28 cellular contexts compared by ENCODE assay signal in genomic region chr1:29626066-29626465, GRCh38.
"Had no signal": no experiment of that assay in that cellular context is flagged by ENCODE, and none has a peak within 500 bp of the region (broad histone marks: within the 10 kb centered on the region; RNA-seq: fewer than 3 reads in every experiment).

No MANE protein-coding gene starts in this region.

- H3K27ac ChIP-seq: SJSA1 had no signal

- DNase-seq: activated CD4-positive, alpha-beta T cell treated with anti-CD3 and anti-CD28 coated beads, Interleukin-2, amount 10 ng/mL, durations not matched to agents 24 days and 14 days; activated CD4-positive, alpha-beta T cell treated with anti-CD3 and anti-CD28 coated beads, Interleukin-2, amount 50 U/mL, for 4 hours; activated naive CD4-positive, alpha-beta T cell treated with anti-CD3 and anti-CD28 coated beads, Interleukin-2, amount 10 ng/mL, durations not matched to agents 7 days and 5 days; activated naive CD8-positive, alpha-beta T cell treated with anti-CD3 and anti-CD28 coated beads, Interleukin-2, amount 50 U/mL, for 24 hours; activated T-cell treated with anti-CD3 and anti-CD28 coated beads, Interleukin-2, amount 50 U/mL, for 24 hours; anterior cingulate cortex; caudate nucleus; IMR-90; Karpas-422; KBM-7; NCI-H1048; NCI-H1105 treated with DMSO at 0.1 percent for 48 hours; NCI-H1436 treated with DMSO at 0.1 percent for 48 hours; NCI-H1694 treated with DMSO at 0.1 percent for 48 hours; NCI-H2029; NCI-H2171; NCI-H226; NCI-H446 treated with DMSO at 0.1 percent for 48 hours; SHP77 treated with DMSO at 0.1 percent for 48 hours; SK-N-SH had no signal

- H3K36me3 ChIP-seq: SJSA1 had no signal

- H3K9ac ChIP-seq: SK-N-SH had no signal

- ATAC-seq: activated CD8-positive, alpha-beta T cell treated with anti-CD3 and anti-CD28 coated beads, Interleukin-2, amount 10 ng/mL, durations not matched to agents 7 days and 5 days; activated naive CD8-positive, alpha-beta T cell treated with anti-CD3 and anti-CD28 coated beads, Interleukin-2, amount 50 U/mL, for 24 hours; Panc1 had no signal

- H3K4me3 Mint-ChIP-seq: activated CD4-positive, alpha-beta T cell treated with anti-CD3 and anti-CD28 coated beads, Interleukin-2, amount 10 ng/mL, durations not matched to agents 24 days and 14 days; activated CD8-positive, alpha-beta T cell treated with anti-CD3 and anti-CD28 coated beads, Interleukin-2, amount 10 ng/mL, durations not matched to agents 7 days and 5 days; activated naive CD4-positive, alpha-beta T cell treated with anti-CD3 and anti-CD28 coated beads, Interleukin-2, amount 10 ng/mL, durations not matched to agents 7 days and 5 days; activated naive CD8-positive, alpha-beta T cell; activated naive CD8-positive, alpha-beta T cell treated with anti-CD3 and anti-CD28 coated beads, Interleukin-2, amount 50 U/mL, for 24 hours; activated T-cell treated with anti-CD3 and anti-CD28 coated beads, Interleukin-2, amount 50 U/mL, for 24 hours; brain; T-helper 1 cell treated with Interleukin-12 subunit alpha and Interleukin-12 subunit beta and Interleukin-4 antibody, amounts not matched to agents 30 μg/mL and 1 μg/mL, for 36 hours; T-helper 2 cell treated with Interferon-gamma antibody and Interleukin-4, amounts not matched to agents 5 μg/mL and 100 μg/mL, for 36 hours had no signal

- H3K4me1 ChIP-seq: SJSA1 had no signal

- H3K4me3 ChIP-seq: SJSA1 had no signal

- H3K9me2 ChIP-seq: SK-N-SH had no signal

- H3K4me1 Mint-ChIP-seq: activated CD4-positive, alpha-beta T cell treated with anti-CD3 and anti-CD28 coated beads, Interleukin-2, amount 10 ng/mL, durations not matched to agents 24 days and 14 days; activated naive CD4-positive, alpha-beta T cell treated with anti-CD3 and anti-CD28 coated beads, Interleukin-2, amount 10 ng/mL, durations not matched to agents 7 days and 5 days; activated naive CD8-positive, alpha-beta T cell treated with anti-CD3 and anti-CD28 coated beads, Interleukin-2, amount 50 U/mL, for 24 hours; brain had no signal

- H3K9me3 Mint-ChIP-seq: activated naive CD8-positive, alpha-beta T cell treated with anti-CD3 and anti-CD28 coated beads, Interleukin-2, amount 50 U/mL, for 24 hours; activated T-cell treated with anti-CD3 and anti-CD28 coated beads, Interleukin-2, amount 50 U/mL, for 24 hours; activated T-helper 2 cell treated with anti-CD3 and anti-CD28 coated beads, Interferon-gamma antibody, Interleukin-2, Interleukin-4, amounts not matched to agents 10 μg/mL and 5 μg/mL and 100 μg/mL, durations not matched to agents 14 hours and 24 hours and 36 hours; T-helper 1 cell treated with Interleukin-12 subunit alpha and Interleukin-12 subunit beta and Interleukin-4 antibody, amounts not matched to agents 30 μg/mL and 1 μg/mL, for 36 hours; T-helper 2 cell treated with Interferon-gamma antibody and Interleukin-4, amounts not matched to agents 5 μg/mL and 100 μg/mL, for 36 hours had no signal

- H3K9me3 ChIP-seq: SJSA1, SK-N-SH had no signal

- H3K4me2 ChIP-seq: SK-N-SH had no signal

- H3K27ac Mint-ChIP-seq: activated CD4-positive, alpha-beta T cell treated with anti-CD3 and anti-CD28 coated beads, Interleukin-2, amount 10 ng/mL, durations not matched to agents 24 days and 14 days; activated CD8-positive, alpha-beta T cell treated with anti-CD3 and anti-CD28 coated beads, Interleukin-2, amount 10 ng/mL, durations not matched to agents 7 days and 5 days; activated naive CD4-positive, alpha-beta T cell treated with anti-CD3 and anti-CD28 coated beads, Interleukin-2, amount 10 ng/mL, durations not matched to agents 7 days and 5 days; activated naive CD8-positive, alpha-beta T cell; activated naive CD8-positive, alpha-beta T cell treated with anti-CD3 and anti-CD28 coated beads, Interleukin-2, amount 50 U/mL, for 24 hours; activated T-cell treated with anti-CD3 and anti-CD28 coated beads, Interleukin-2, amount 50 U/mL, for 24 hours; activated T-helper 2 cell treated with anti-CD3 and anti-CD28 coated beads, Interferon-gamma antibody, Interleukin-2, Interleukin-4, amounts not matched to agents 10 μg/mL and 5 μg/mL and 100 μg/mL, durations not matched to agents 14 hours and 24 hours and 36 hours; brain; T-helper 1 cell treated with Interleukin-12 subunit alpha and Interleukin-12 subunit beta and Interleukin-4 antibody, amounts not matched to agents 30 μg/mL and 1 μg/mL, for 36 hours; T-helper 2 cell treated with Interferon-gamma antibody and Interleukin-4, amounts not matched to agents 5 μg/mL and 100 μg/mL, for 36 hours had no signal

- H3K36me3 Mint-ChIP-seq: activated naive CD4-positive, alpha-beta T cell treated with anti-CD3 and anti-CD28 coated beads, Interleukin-2, amount 10 ng/mL, durations not matched to agents 7 days and 5 days; activated naive CD8-positive, alpha-beta T cell; brain had no signal
